ENCODE assay signal across 28 cellular contexts in the genomic region with DNA sequence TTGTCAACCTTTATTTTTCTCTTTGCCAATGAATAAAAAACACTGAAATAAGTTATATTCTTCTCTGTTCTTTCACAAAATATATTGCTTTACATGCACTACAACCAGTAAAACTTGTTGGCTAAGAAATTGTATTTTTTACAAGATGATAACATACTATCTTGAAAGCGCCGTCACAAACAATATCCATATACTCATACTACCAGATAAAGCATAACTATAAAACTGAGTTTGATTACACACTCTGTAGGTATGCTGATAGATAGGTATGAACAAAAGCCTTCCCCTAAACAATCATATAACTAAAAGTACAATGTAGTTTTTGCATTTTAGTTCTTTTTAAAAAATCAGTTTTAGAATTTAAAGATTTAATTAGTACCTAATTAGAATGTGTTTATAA.
"Had no signal": no experiment of that assay in that cellular context is flagged by ENCODE, and none has a peak within 500 bp of the region (broad histone marks: within the 10 kb centered on the region; RNA-seq: fewer than 3 reads in every experiment).

No MANE protein-coding gene starts in this region.

- FAIRE-seq: endometrium, endothelial cell of umbilical vein had no signal

- H3K4me3 ChIP-seq: adrenal gland, body of pancreas, colonic mucosa, gastrocnemius medialis had no signal

- DNase-seq: activated CD4-positive, alpha-beta memory T cell treated with anti-CD3 and anti-CD28 coated beads for 36 hours; activated CD4-positive, alpha-beta T cell treated with anti-CD3 and anti-CD28 coated beads for 36 hours; activated CD4-positive, alpha-beta T cell treated with anti-CD3 and anti-CD28 coated beads, Interleukin-2, amount 10 ng/mL, durations not matched to agents 24 days and 14 days; activated CD4-positive, CD25-positive, alpha-beta regulatory T cell; activated CD4-positive, CD25-positive, alpha-beta regulatory T cell treated with anti-CD3 and anti-CD28 coated beads, Interleukin-2, amount 50 U/mL, for 72 hours; activated CD8-positive, alpha-beta memory T cell treated with anti-CD3 and anti-CD28 coated beads, Interleukin-2, amount 10 ng/mL, durations not matched to agents 7 days and 5 days; activated CD8-positive, alpha-beta memory T cell treated with anti-CD3 and anti-CD28 coated beads, Interleukin-2, amount 50 U/mL, for 4 hours; activated CD8-positive, alpha-beta T cell treated with anti-CD3 and anti-CD28 coated beads, Interleukin-2, amount 10 ng/mL, durations not matched to agents 7 days and 5 days; activated effector memory CD4-positive, alpha-beta T cell treated with anti-CD3 and anti-CD28 coated beads, Interleukin-2, amount 50 U/mL, for 16 hours; activated naive CD4-positive, alpha-beta T cell treated with anti-CD3 and anti-CD28 coated beads for 36 hours; activated naive CD8-positive, alpha-beta T cell treated with anti-CD3 and anti-CD28 coated beads for 36 hours; activated naive CD8-positive, alpha-beta T cell treated with anti-CD3 and anti-CD28 coated beads, Interleukin-2, amount 50 U/mL, for 24 hours; activated T-cell treated with anti-CD3 and anti-CD28 coated beads, Interleukin-2, amount 50 U/mL, for 1 hour; activated T-cell treated with anti-CD3 and anti-CD28 coated beads, Interleukin-2, amount 50 U/mL, for 48 hours; adrenal gland; amygdala; aorta; body of pancreas; caudate nucleus; colonic mucosa; effector CD8-positive, alpha-beta T cell; foreskin fibroblast; gastrocnemius medialis; T-helper 2 cell had no signal

- ATAC-seq: activated CD4-positive, alpha-beta T cell treated with anti-CD3 and anti-CD28 coated beads for 36 hours; activated CD8-positive, alpha-beta memory T cell treated with anti-CD3 and anti-CD28 coated beads, Interleukin-2, amount 10 ng/mL, durations not matched to agents 7 days and 5 days; activated CD8-positive, alpha-beta T cell treated with anti-CD3 and anti-CD28 coated beads, Interleukin-2, amount 10 ng/mL, durations not matched to agents 7 days and 5 days; activated naive CD8-positive, alpha-beta T cell treated with anti-CD3 and anti-CD28 coated beads, Interleukin-2, amount 50 U/mL, for 24 hours; body of pancreas; esophagus mucosa; gastrocnemius medialis had no signal

- H3K4me1 ChIP-seq: adrenal gland, body of pancreas, colonic mucosa, gastrocnemius medialis had no signal

- H3K27me3 ChIP-seq: adrenal gland, body of pancreas, colonic mucosa, gastrocnemius medialis had no signal

- H3K27ac ChIP-seq: adrenal gland, body of pancreas, colonic mucosa, epithelial cell of prostate, gastrocnemius medialis had no signal

- H3K36me3 ChIP-seq: adrenal gland, colonic mucosa, gastrocnemius medialis had no signal

- H3K9me3 ChIP-seq: adrenal gland, body of pancreas, colonic mucosa, gastrocnemius medialis had no signal
